In the genomic region with DNA sequence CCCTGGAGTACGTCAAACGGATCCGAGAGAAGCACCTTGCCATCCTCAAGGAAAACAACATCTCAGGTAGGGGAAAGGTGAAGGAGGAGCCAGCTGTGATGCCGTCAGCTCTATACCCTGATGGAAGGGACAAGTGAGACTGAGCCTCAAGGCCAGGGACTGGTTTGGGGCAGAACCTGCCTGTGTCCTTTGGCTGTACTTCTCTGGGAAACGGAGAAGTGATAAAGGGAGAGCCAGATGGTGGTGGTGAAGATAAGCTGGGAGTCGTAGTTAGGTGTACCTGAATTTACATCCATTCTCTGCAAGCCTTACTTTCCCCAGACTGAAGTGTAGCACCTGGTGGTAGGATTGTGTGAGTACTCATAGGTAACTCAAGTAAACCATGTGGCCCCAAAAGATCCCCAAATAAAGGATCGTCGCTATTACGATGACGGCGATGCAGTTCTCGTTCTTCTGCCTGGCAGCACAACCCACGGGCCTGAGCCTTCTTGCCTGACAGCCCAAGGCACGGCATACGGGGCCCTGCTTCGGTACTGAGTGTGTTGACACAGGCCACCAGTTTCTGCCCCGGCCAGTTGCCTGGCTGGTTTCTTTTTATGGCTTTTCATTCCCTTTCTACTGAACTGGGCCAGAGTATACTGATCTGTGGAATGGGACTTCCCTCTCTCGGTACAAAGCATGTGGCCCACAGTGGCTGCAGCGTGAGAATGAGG, we compare ENCODE assay signal across 13 cellular contexts. TPM values are rescaled to one million over a fixed set of nuclear protein-coding genes. Genes with fewer than 3 reads are reported as not detected.
DNase-seq lines count a peak whose midpoint lies in the region; ATAC-seq, FAIRE-seq and TF ChIP-seq lines count a peak whose summit lies in the region.
"Had no signal": no experiment of that assay in that cellular context is flagged by ENCODE, and none has a peak within 500 bp of the region (broad histone marks: within the 10 kb centered on the region; RNA-seq: fewer than 3 reads in every experiment).

No MANE protein-coding gene starts in this region.

- no peak for FAIRE-seq in keratinocyte (lab: Jason Lieb, UNC)

- no peak overlapping the region for H3K4me3 Mint-ChIP-seq in activated T-helper 1 cell treated with anti-CD3 and anti-CD28 coated beads, Interleukin-12 subunit alpha, Interleukin-12 subunit beta, Interleukin-2, Interleukin-4 antibody, amounts not matched to agents 30 ng/mL and 10 ng/mL and 1 ng/mL, durations not matched to agents 14 hours and 24 hours and 36 hours
- H3K4me3 Mint-ChIP-seq in naive thymus-derived CD4-positive, alpha-beta T cell = no peak overlapping the region

- H3K9me3 Mint-ChIP-seq in activated T-helper 1 cell treated with anti-CD3 and anti-CD28 coated beads, Interleukin-12 subunit alpha, Interleukin-12 subunit beta, Interleukin-2, Interleukin-4 antibody, amounts not matched to agents 30 ng/mL and 10 ng/mL and 1 ng/mL, durations not matched to agents 14 hours and 24 hours and 36 hours = no peaks in the 10 kb centered on the region
- H3K9me3 Mint-ChIP-seq in naive thymus-derived CD4-positive, alpha-beta T cell = no peaks in the 10 kb centered on the region
- H3K9me3 Mint-ChIP-seq: CD4-positive, CD25-positive, alpha-beta regulatory T cell had no signal

- TF ChIP-seq CTCF in BJ (IDR thresholded peaks at IDR 0.05; ENCODE audit: insufficient read depth, low read depth, low read length) (peak; percentile 12; the same call in 1 of the 2 replicates), keratinocyte (optimal IDR thresholded peaks at IDR 0.05 in 1 of 3, IDR thresholded peaks at IDR 0.05 in 1 of 3, conservative IDR thresholded peaks at IDR 0.05 in 1 of 3; ENCODE audit: extremely low read depth in 1 of 3, insufficient read depth in 2 of 3, low read length in 3 of 3) (peak in 1 of 3 experiments; percentile 24), A673 (conservative IDR thresholded peaks at IDR 0.05; ENCODE audit: low read depth, low read length) (no peak)

- no peaks in the 10 kb centered on the region for H3K27me3 Mint-ChIP-seq in activated T-helper 1 cell treated with anti-CD3 and anti-CD28 coated beads, Interleukin-12 subunit alpha, Interleukin-12 subunit beta, Interleukin-2, Interleukin-4 antibody, amounts not matched to agents 30 ng/mL and 10 ng/mL and 1 ng/mL, durations not matched to agents 14 hours and 24 hours and 36 hours (ENCODE audit: insufficient read depth)
- no peaks in the 10 kb centered on the region for H3K27me3 Mint-ChIP-seq in naive thymus-derived CD4-positive, alpha-beta T cell
- H3K27me3 Mint-ChIP-seq: CD4-positive, CD25-positive, alpha-beta regulatory T cell had no signal

- H3K4me2 ChIP-seq in keratinocyte (ENCODE audit: control insufficient read depth, extremely low read depth, insufficient read depth, low read depth, low read length) = no peak overlapping the region

- H3K9me3 ChIP-seq in keratinocyte (ENCODE audit: control insufficient read depth, low read depth, low read length) (no peaks in the 10 kb centered on the region), A673 (ENCODE audit: low read depth, low read length, poor library complexity, severe bottlenecking) (no peaks in the 10 kb centered on the region)
- H3K9me3 ChIP-seq in naive thymus-derived CD4-positive, alpha-beta T cell (ENCODE audit: control insufficient read depth in 2 of 3, low read length in 3 of 3) = no peaks in the 10 kb centered on the region
- H3K9me3 ChIP-seq: left lung had no signal

- no peak for ATAC-seq in naive thymus-derived CD4-positive, alpha-beta T cell

- dilution Hi-C loops in keratinocyte (cut with MboI; ENCODE audit: extremely low pct_ligation_motif_present, low sequenced_read_pairs) = no loop called here

- H3K27me3 ChIP-seq in BJ (ENCODE audit: control insufficient read depth, insufficient read depth, low read length) (no peaks in the 10 kb centered on the region), keratinocyte (ENCODE audit: control insufficient read depth, extremely low read depth, insufficient read depth, low read length) (no peaks in the 10 kb centered on the region), A673 (replicated peaks; ENCODE audit: insufficient read depth, low read depth, low read length, poor library complexity) (no peaks in the 10 kb centered on the region)
- no peaks in the 10 kb centered on the region for H3K27me3 ChIP-seq in naive thymus-derived CD4-positive, alpha-beta T cell (ENCODE audit: control insufficient read depth in 2 of 2, insufficient read depth in 2 of 2, low read length in 2 of 2)
- H3K27me3 ChIP-seq: left lung had no signal

- peak overlapping the region; percentile 5 for H3K27ac Mint-ChIP-seq in activated T-helper 1 cell treated with anti-CD3 and anti-CD28 coated beads, Interleukin-12 subunit alpha, Interleukin-12 subunit beta, Interleukin-2, Interleukin-4 antibody, amounts not matched to agents 30 ng/mL and 10 ng/mL and 1 ng/mL, durations not matched to agents 14 hours and 24 hours and 36 hours
- H3K27ac Mint-ChIP-seq in naive thymus-derived CD4-positive, alpha-beta T cell = peak overlapping the region in 3 of 9 donors; percentile 4 to 41 (median 21)

- POLR2A ChIA-PET in BJ (lab: Charles Lee) = no interaction called here
- POLR2A ChIA-PET in naive thymus-derived CD4-positive, alpha-beta T cell (lab: Charles Lee) = interaction anchor here (0.6 to 5.9 kb wide), 3 partner anchors 9 to 22 kb away, joined by 6 to 55 read pairs (median 14); a partner anchor contains a TSS
- POLR2A ChIA-PET in A673 (lab: Charles Lee; ENCODE audit: low non-redundant PET) = interaction anchor here (0.6 kb wide), 1 partner anchor 9 kb away, joined by 12 read pairs; no protein-coding TSS in a partner anchor

- DNase-seq in BJ (ENCODE audit: low read depth) (no peak), keratinocyte (ENCODE audit: low read depth, low spot score) (no peak), AG08395 (ENCODE audit: low spot score) (no peak), A673 (ENCODE audit: low spot score) (no peak)
- DNase-seq in activated T-helper 1 cell treated with anti-CD3 and anti-CD28 coated beads, Interleukin-12 subunit alpha, Interleukin-12 subunit beta, Interleukin-2, Interleukin-4 antibody, amounts not matched to agents 30 ng/mL and 10 ng/mL and 1 ng/mL, durations not matched to agents 14 hours and 24 hours and 36 hours (ENCODE audit: low spot score) = no peak
- DNase-seq in naive thymus-derived CD4-positive, alpha-beta T cell = no peak
- DNase-seq: activated CD4-positive, CD25-positive, alpha-beta regulatory T cell; CD4-positive, CD25-positive, alpha-beta regulatory T cell; glutamatergic neuron; NCI-H774; stimulated activated CD4-positive, alpha-beta T cell treated with anti-CD3 and anti-CD28 coated beads, Interleukin-2, amount 100 ng/mL, for 48 hours; substantia nigra had no signal

- peaks cover 16% of the 10 kb centered on the region for H3K4me1 ChIP-seq in keratinocyte (ENCODE audit: control insufficient read depth, extremely low read depth, insufficient read depth, low read length)
- no peaks in the 10 kb centered on the region for H3K4me1 ChIP-seq in naive thymus-derived CD4-positive, alpha-beta T cell (ENCODE audit: control insufficient read depth in 2 of 2, insufficient read depth in 2 of 2, low read length in 2 of 2)
- H3K4me1 ChIP-seq in A673 (ENCODE audit: insufficient read depth, low read length, poor library complexity, severe bottlenecking) = no peaks in the 10 kb centered on the region

- H3K79me2 ChIP-seq in keratinocyte (ENCODE audit: control insufficient read depth, insufficient read depth, low read length) = no peaks in the 10 kb centered on the region

- no peak overlapping the region for H3K4me3 ChIP-seq in BJ (ENCODE audit: low read depth, low read length)
- H3K4me3 ChIP-seq in keratinocyte (ENCODE audit: control insufficient read depth in 2 of 3, extremely low read depth in 1 of 3, insufficient read depth in 2 of 3, low read depth in 1 of 3, low read length in 3 of 3) = no peak overlapping the region
- no peak overlapping the region for H3K4me3 ChIP-seq in naive thymus-derived CD4-positive, alpha-beta T cell (ENCODE audit: low read length)
- no peak overlapping the region for H3K4me3 ChIP-seq in A673 (ENCODE audit: low read depth, low read length, poor library complexity, severe bottlenecking)
- H3K4me3 ChIP-seq: left lung had no signal

- H3K36me3 ChIP-seq in BJ (ENCODE audit: control insufficient read depth, insufficient read depth, low read length) = peaks cover 58% of the 10 kb centered on the region
- H3K36me3 ChIP-seq in keratinocyte (ENCODE audit: control insufficient read depth in 2 of 2, extremely low read depth in 1 of 2, insufficient read depth in 2 of 2, low read length in 2 of 2) = peaks cover 52 to 58% of the 10 kb centered on the region in 2 experiments
- peaks cover 17 to 96% (median 31%) of the 10 kb centered on the region in 3 experiments for H3K36me3 ChIP-seq in naive thymus-derived CD4-positive, alpha-beta T cell (ENCODE audit: control insufficient read depth in 2 of 3, insufficient read depth in 3 of 3, low read length in 3 of 3)
- H3K36me3 ChIP-seq in A673 (ENCODE audit: insufficient read depth, low read length, poor library complexity, severe bottlenecking) = peaks cover 91% of the 10 kb centered on the region

- peaks cover 40% of the 10 kb centered on the region for H3K36me3 Mint-ChIP-seq in activated T-helper 1 cell treated with anti-CD3 and anti-CD28 coated beads, Interleukin-12 subunit alpha, Interleukin-12 subunit beta, Interleukin-2, Interleukin-4 antibody, amounts not matched to agents 30 ng/mL and 10 ng/mL and 1 ng/mL, durations not matched to agents 14 hours and 24 hours and 36 hours (ENCODE audit: low read depth)
- H3K36me3 Mint-ChIP-seq in naive thymus-derived CD4-positive, alpha-beta T cell = peaks cover 5 to 30% (median 11%) of the 10 kb centered on the region in 5 donors

- no TSS peak for BruUV-seq in A673 (replicated peaks; lab: Mats Ljungman, UMichigan)

- H4K20me1 ChIP-seq in keratinocyte (ENCODE audit: control insufficient read depth, extremely low read depth, insufficient read depth, low read length) = no peaks in the 10 kb centered on the region

- peaks cover 13% of the 10 kb centered on the region for H3K4me1 Mint-ChIP-seq in activated T-helper 1 cell treated with anti-CD3 and anti-CD28 coated beads, Interleukin-12 subunit alpha, Interleukin-12 subunit beta, Interleukin-2, Interleukin-4 antibody, amounts not matched to agents 30 ng/mL and 10 ng/mL and 1 ng/mL, durations not matched to agents 14 hours and 24 hours and 36 hours (ENCODE audit: low read depth)
- H3K4me1 Mint-ChIP-seq in naive thymus-derived CD4-positive, alpha-beta T cell = peaks cover 0 to 13% (median 0%) of the 10 kb centered on the region in 7 donors

- H3K9ac ChIP-seq in keratinocyte (ENCODE audit: control insufficient read depth, extremely low read depth, insufficient read depth, low read length) = no peak overlapping the region

- intact Hi-C loops in activated T-helper 1 cell treated with anti-CD3 and anti-CD28 coated beads, Interleukin-12 subunit alpha, Interleukin-12 subunit beta, Interleukin-2, Interleukin-4 antibody, amounts not matched to agents 30 ng/mL and 10 ng/mL and 1 ng/mL, durations not matched to agents 14 hours and 24 hours and 36 hours (cut with micrococcal nuclease) = no loop called here
- intact Hi-C loops in naive thymus-derived CD4-positive, alpha-beta T cell (cut with micrococcal nuclease) = no loop called here
- intact Hi-C loops in A673 (cut with micrococcal nuclease; ENCODE audit: unreplicated experiment) = no loop called here

- H2AFZ ChIP-seq in keratinocyte (ENCODE audit: control insufficient read depth, low read length) = no peak overlapping the region

- peak overlapping the region; percentile 40 for H3K27ac ChIP-seq in keratinocyte (ENCODE audit: control insufficient read depth, insufficient read depth, low read length)
- no peak overlapping the region for H3K27ac ChIP-seq in naive thymus-derived CD4-positive, alpha-beta T cell (ENCODE audit: low read depth, low read length)
- H3K27ac ChIP-seq in A673 (ENCODE audit: low read depth, low read length, poor library complexity, severe bottlenecking) = no peak overlapping the region

- no peaks in the 10 kb centered on the region for H3K9me1 ChIP-seq in keratinocyte (ENCODE audit: control insufficient read depth, extremely low read depth, insufficient read depth, low read length)

- CTCF ChIA-PET in BJ (lab: Yijun Ruan, JAX) (interaction anchor here (1.7 kb wide), 1 partner anchor 14 kb away, joined by 5 read pairs; no protein-coding TSS in a partner anchor), A673 (lab: Charles Lee) (no interaction called here)
- CTCF ChIA-PET in naive thymus-derived CD4-positive, alpha-beta T cell (lab: Charles Lee) = interaction anchor here (0.8 to 1.7 kb wide), 3 partner anchors 13 to 31 kb away, joined by 3 to 4 read pairs (median 4); no protein-coding TSS in a partner anchor

RNA-seq across cellular contexts. Expression of a gene that starts 10.6 kb away (rescaled TPM):
- 12.7 and 20.9 TPM in 2 replicates for polyA plus RNA-seq in BJ (2011; rRNA removed)
- 21.4 and 22.6 TPM in 2 replicates for polyA minus RNA-seq in BJ (2011; rRNA and poly(A)+ RNA removed)
- 27.9 and 28.5 TPM in 2 replicates for total RNA-seq in activated T-helper 1 cell treated with anti-CD3 and anti-CD28 coated beads, Interleukin-12 subunit alpha, Interleukin-12 subunit beta, Interleukin-2, Interleukin-4 antibody, amounts not matched to agents 30 ng/mL and 10 ng/mL and 1 ng/mL, durations not matched to agents 14 hours and 24 hours and 36 hours
- 5.4 to 12.7 TPM (median 7.0 TPM) in 3 replicates for polyA plus RNA-seq in keratinocyte
- 4.4 TPM for polyA plus RNA-seq in keratinocyte (2011; ENCODE audit: low read depth)
- 6.3 and 10.3 TPM in 2 replicates for polyA plus RNA-seq in keratinocyte (2011; cell fraction: cytosol; rRNA removed)
- 8.5 and 11.5 TPM in 2 replicates for polyA plus RNA-seq in keratinocyte (2011; cell fraction: nucleus; rRNA removed)
- 12.9 and 14.2 TPM in 2 replicates for polyA plus RNA-seq in keratinocyte (2012; ENCODE audit: low replicate concordance)
- polyA minus RNA-seq in keratinocyte = 8.5 to 24.8 TPM (median 9.1 TPM) in 3 replicates
- polyA minus RNA-seq in keratinocyte (2011; cell fraction: cytosol; rRNA and poly(A)+ RNA removed) = 14.6 TPM
- polyA minus RNA-seq in keratinocyte (2011; cell fraction: nucleus; rRNA and poly(A)+ RNA removed) = 6.8 and 8.5 TPM in 2 replicates
- 10 to 100 TPM; 42.3 to 79.6 (median 67.0) TPM for total RNA-seq in naive thymus-derived CD4-positive, alpha-beta T cell
- 100 to 1,000 TPM in 1 of 2 donors, 10 to 100 TPM in 1; 68.7 to 130 TPM for polyA plus RNA-seq in naive thymus-derived CD4-positive, alpha-beta T cell
- 47.5 and 55.8 TPM in 2 replicates for total RNA-seq in A673 (2021)

RNA-seq across cellular contexts. Expression of a gene that starts 26.9 kb away (rescaled TPM):
- polyA plus RNA-seq in BJ (2011; rRNA removed) (4.5 and 9.9 TPM in 2 replicates), keratinocyte (5.8 to 9.1 TPM (median 6.8 TPM) in 3 replicates)
- polyA minus RNA-seq in BJ (2011; rRNA and poly(A)+ RNA removed) = 17.2 and 18.5 TPM in 2 replicates
- 38.3 and 40.9 TPM in 2 replicates for total RNA-seq in activated T-helper 1 cell treated with anti-CD3 and anti-CD28 coated beads, Interleukin-12 subunit alpha, Interleukin-12 subunit beta, Interleukin-2, Interleukin-4 antibody, amounts not matched to agents 30 ng/mL and 10 ng/mL and 1 ng/mL, durations not matched to agents 14 hours and 24 hours and 36 hours
- 2.8 TPM for polyA plus RNA-seq in keratinocyte (2011; ENCODE audit: low read depth)
- polyA plus RNA-seq in keratinocyte (2011; cell fraction: cytosol; rRNA removed) = 3.7 and 6.4 TPM in 2 replicates
- 25.7 and 32.3 TPM in 2 replicates for polyA plus RNA-seq in keratinocyte (2011; cell fraction: nucleus; rRNA removed)
- 10.8 and 11.8 TPM in 2 replicates for polyA plus RNA-seq in keratinocyte (2012; ENCODE audit: low replicate concordance)
- polyA minus RNA-seq in keratinocyte = 11.4 to 39.2 TPM (median 18.8 TPM) in 3 replicates
- 7.9 TPM for polyA minus RNA-seq in keratinocyte (2011; cell fraction: cytosol; rRNA and poly(A)+ RNA removed)
- 20.3 and 26.6 TPM in 2 replicates for polyA minus RNA-seq in keratinocyte (2011; cell fraction: nucleus; rRNA and poly(A)+ RNA removed)
- total RNA-seq in naive thymus-derived CD4-positive, alpha-beta T cell = 10 to 100 TPM; 39.9 to 95.2 (median 53.8) TPM
- polyA plus RNA-seq in naive thymus-derived CD4-positive, alpha-beta T cell = 10 to 100 TPM in 1 of 2 donors, 1 to 10 TPM in 1; 7.1 to 14.6 TPM
- 31.9 and 32.9 TPM in 2 replicates for total RNA-seq in A673 (2021)

RNA-seq across cellular contexts. Expression of a gene that starts 33.2 kb away (rescaled TPM):
- polyA plus RNA-seq in BJ (2011; rRNA removed) (11.3 and 22.0 TPM in 2 replicates), keratinocyte (26.3 to 58.1 TPM (median 46.5 TPM) in 3 replicates)
- polyA minus RNA-seq in BJ (2011; rRNA and poly(A)+ RNA removed) = 7.3 and 10.0 TPM in 2 replicates
- 1.5 and 1.9 TPM in 2 replicates for total RNA-seq in activated T-helper 1 cell treated with anti-CD3 and anti-CD28 coated beads, Interleukin-12 subunit alpha, Interleukin-12 subunit beta, Interleukin-2, Interleukin-4 antibody, amounts not matched to agents 30 ng/mL and 10 ng/mL and 1 ng/mL, durations not matched to agents 14 hours and 24 hours and 36 hours
- 16.6 TPM for polyA plus RNA-seq in keratinocyte (2011; ENCODE audit: low read depth)
- polyA plus RNA-seq in keratinocyte (2011; cell fraction: cytosol; rRNA removed) = 33.7 and 79.0 TPM in 2 replicates
- polyA plus RNA-seq in keratinocyte (2011; cell fraction: nucleus; rRNA removed) = 84.1 and 121 TPM in 2 replicates
- 53.4 and 63.7 TPM in 2 replicates for polyA plus RNA-seq in keratinocyte (2012; ENCODE audit: low replicate concordance)
- 32.2 to 98.3 TPM (median 57.4 TPM) in 3 replicates for polyA minus RNA-seq in keratinocyte
- polyA minus RNA-seq in keratinocyte (2011; cell fraction: cytosol; rRNA and poly(A)+ RNA removed) = 82.1 TPM
- 59.9 and 73.8 TPM in 2 replicates for polyA minus RNA-seq in keratinocyte (2011; cell fraction: nucleus; rRNA and poly(A)+ RNA removed)
- total RNA-seq in naive thymus-derived CD4-positive, alpha-beta T cell = under 1 TPM in 4 of 5 experiments, not detected in 1; 0.31 to 0.44 (median 0.37) TPM
- not detected for polyA plus RNA-seq in naive thymus-derived CD4-positive, alpha-beta T cell
- total RNA-seq in A673 (2021) = 58.3 and 62.8 TPM in 2 replicates

RNA-seq across cellular contexts. Expression of a gene that starts 54.0 kb away (rescaled TPM):
- polyA plus RNA-seq in BJ (2011; rRNA removed) (286 and 408 TPM in 2 replicates), keratinocyte (38.6 to 69.4 TPM (median 48.6 TPM) in 3 replicates)
- polyA minus RNA-seq in BJ (2011; rRNA and poly(A)+ RNA removed) = 91.5 and 154 TPM in 2 replicates
- total RNA-seq in activated T-helper 1 cell treated with anti-CD3 and anti-CD28 coated beads, Interleukin-12 subunit alpha, Interleukin-12 subunit beta, Interleukin-2, Interleukin-4 antibody, amounts not matched to agents 30 ng/mL and 10 ng/mL and 1 ng/mL, durations not matched to agents 14 hours and 24 hours and 36 hours = 43.0 and 46.9 TPM in 2 replicates
- polyA plus RNA-seq in keratinocyte (2011; ENCODE audit: low read depth) = 55.4 TPM
- polyA plus RNA-seq in keratinocyte (2011; cell fraction: cytosol; rRNA removed) = 42.4 and 45.7 TPM in 2 replicates
- 157 and 166 TPM in 2 replicates for polyA plus RNA-seq in keratinocyte (2011; cell fraction: nucleus; rRNA removed)
- 53.4 and 103 TPM in 2 replicates for polyA plus RNA-seq in keratinocyte (2012; ENCODE audit: low replicate concordance)
- polyA minus RNA-seq in keratinocyte = 58.9 to 78.9 TPM (median 68.4 TPM) in 3 replicates
- polyA minus RNA-seq in keratinocyte (2011; cell fraction: cytosol; rRNA and poly(A)+ RNA removed) = 55.8 TPM
- polyA minus RNA-seq in keratinocyte (2011; cell fraction: nucleus; rRNA and poly(A)+ RNA removed) = 81.7 and 88.9 TPM in 2 replicates
- 100 to 1,000 TPM in 1 of 5 experiments, 10 to 100 TPM in 4; 60.5 to 151 (median 65.1) TPM for total RNA-seq in naive thymus-derived CD4-positive, alpha-beta T cell
- 10 to 100 TPM; 59.6 to 74.7 TPM for polyA plus RNA-seq in naive thymus-derived CD4-positive, alpha-beta T cell
- 76.7 and 83.5 TPM in 2 replicates for total RNA-seq in A673 (2021)

RNA-seq across cellular contexts. Expression of a gene that starts 54.1 kb away (rescaled TPM):
- polyA plus RNA-seq in BJ (2011; rRNA removed) (2.1 and 4.3 TPM in 2 replicates), keratinocyte (0.49 to 0.97 TPM (median 0.54 TPM) in 3 replicates)
- polyA minus RNA-seq in BJ (2011; rRNA and poly(A)+ RNA removed) = 1.1 and 4.6 TPM in 2 replicates
- total RNA-seq in activated T-helper 1 cell treated with anti-CD3 and anti-CD28 coated beads, Interleukin-12 subunit alpha, Interleukin-12 subunit beta, Interleukin-2, Interleukin-4 antibody, amounts not matched to agents 30 ng/mL and 10 ng/mL and 1 ng/mL, durations not matched to agents 14 hours and 24 hours and 36 hours = 1.9 and 3.4 TPM in 2 replicates
- polyA plus RNA-seq in keratinocyte (2011; ENCODE audit: low read depth) = not detected
- polyA plus RNA-seq in keratinocyte (2011; cell fraction: cytosol; rRNA removed) = 0.18 and 0.25 TPM in 2 replicates
- 3.0 and 5.0 TPM in 2 replicates for polyA plus RNA-seq in keratinocyte (2011; cell fraction: nucleus; rRNA removed)
- polyA plus RNA-seq in keratinocyte (2012; ENCODE audit: low replicate concordance) = 0.30 and 1.1 TPM in 2 replicates
- polyA minus RNA-seq in keratinocyte = 0.26 TPM in 1 of 3 replicates, not detected in the others
- not detected for polyA minus RNA-seq in keratinocyte (2011; cell fraction: cytosol; rRNA and poly(A)+ RNA removed)
- 2.2 and 2.7 TPM in 2 replicates for polyA minus RNA-seq in keratinocyte (2011; cell fraction: nucleus; rRNA and poly(A)+ RNA removed)
- 1 to 10 TPM; 1.2 to 5.3 (median 4.0) TPM for total RNA-seq in naive thymus-derived CD4-positive, alpha-beta T cell
- 1 to 10 TPM in 1 of 2 donors, under 1 TPM in 1; 0.69 to 4.0 TPM for polyA plus RNA-seq in naive thymus-derived CD4-positive, alpha-beta T cell
- 3.2 and 3.3 TPM in 2 replicates for total RNA-seq in A673 (2021)

Comparison
In these comparisons a context has a peak if more than half of its experiments do, and no peak if none do; other contexts are left out.
1. RNA of a gene that starts 33.2 kb away (total RNA-seq): 58.3 to 62.8 TPM in A673; 1.5 to 1.9 TPM in activated T-helper 1 cell treated with anti-CD3 and anti-CD28 coated beads, Interleukin-12 subunit alpha, Interleukin-12 subunit beta, Interleukin-2, Interleukin-4 antibody, amounts not matched to agents 30 ng/mL and 10 ng/mL and 1 ng/mL, durations not matched to agents 14 hours and 24 hours and 36 hours and 0.31 to 0.44 TPM in naive thymus-derived CD4-positive, alpha-beta T cell; every median in the first group is over 10 times any median in the second.